In the genomic region with DNA sequence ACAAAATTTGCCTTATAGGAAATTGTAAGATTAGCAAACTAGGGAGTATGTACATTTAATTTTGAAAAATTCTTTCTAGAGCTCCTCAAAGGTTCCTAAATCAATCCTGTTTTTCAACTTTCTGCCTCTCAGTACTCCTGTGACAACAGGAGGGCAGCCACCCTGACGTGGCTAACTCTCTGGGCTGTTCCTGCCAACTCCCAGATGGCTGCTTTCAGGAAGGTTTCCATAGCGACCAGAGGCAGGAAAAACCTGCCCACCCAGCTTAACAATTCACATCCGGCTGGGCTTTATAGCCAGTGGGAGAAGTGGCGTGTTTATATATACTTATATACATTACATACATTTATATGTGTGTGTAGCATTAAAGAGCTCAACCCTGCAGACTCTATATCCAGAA, we compare ENCODE assay signal across 9 cellular contexts. TPM values are rescaled to one million over a fixed set of nuclear protein-coding genes. Genes with fewer than 3 reads are reported as not detected.
A peak's percentile ranks its signal among the peaks of the same experiment; 100 is the strongest.
DNase-seq lines count a peak whose midpoint lies in the region; ATAC-seq and TF ChIP-seq lines count a peak whose summit lies in the region.
"Had no signal": no experiment of that assay in that cellular context is flagged by ENCODE, and none has a peak within 500 bp of the region (broad histone marks: within the 10 kb centered on the region; RNA-seq: fewer than 3 reads in every experiment).

No MANE protein-coding gene starts in this region.

- no peak overlapping the region for H3K4me3 Mint-ChIP-seq in CD8-positive, alpha-beta T cell
- H3K4me3 Mint-ChIP-seq: T-helper 1 cell treated with Interleukin-12 subunit alpha and Interleukin-12 subunit beta and Interleukin-4 antibody, amounts not matched to agents 30 μg/mL and 1 μg/mL, for 36 hours had no signal

- H3K27me3 Mint-ChIP-seq in CD8-positive, alpha-beta T cell (ENCODE audit: low read depth): no peaks in the 10 kb centered on the region

- H3K27ac Mint-ChIP-seq in CD8-positive, alpha-beta T cell: peak overlapping the region; percentile 83
- H3K27ac Mint-ChIP-seq: T-helper 1 cell treated with Interleukin-12 subunit alpha and Interleukin-12 subunit beta and Interleukin-4 antibody, amounts not matched to agents 30 μg/mL and 1 μg/mL, for 36 hours had no signal

- no peaks in the 10 kb centered on the region for H3K9me3 ChIP-seq in CD8-positive, alpha-beta T cell (ENCODE audit: low read length)
- H3K9me3 ChIP-seq in duodenal mucosa (ENCODE audit: control insufficient read depth in 1 of 2, low read length in 2 of 2) (no peaks in the 10 kb centered on the region), muscle layer of duodenum (ENCODE audit: control insufficient read depth in 1 of 2, low read length in 2 of 2) (no peaks in the 10 kb centered on the region)

- no peak for ATAC-seq in CD8-positive, alpha-beta T cell
- ATAC-seq in HG02840 (IDR thresholded peaks at IDR 0.05; ENCODE audit: low FRiP score, unreplicated experiment) (no peak), HG03520 (IDR thresholded peaks at IDR 0.05; ENCODE audit: unreplicated experiment) (no peak), HG03457 (IDR thresholded peaks at IDR 0.05; ENCODE audit: unreplicated experiment) (no peak)

- no peak overlapping the region for H3K27ac ChIP-seq in CD8-positive, alpha-beta T cell (ENCODE audit: low read depth, low read length)
- H3K27ac ChIP-seq in duodenal mucosa (ENCODE audit: low read depth, low read length) (peak overlapping the region; percentile 56), muscle layer of duodenum (ENCODE audit: low read length) (peak overlapping the region; percentile 45)

- peaks cover 78% of the 10 kb centered on the region for H3K4me1 Mint-ChIP-seq in CD8-positive, alpha-beta T cell (ENCODE audit: low read depth)

- no peaks in the 10 kb centered on the region for H3K9me3 Mint-ChIP-seq in CD8-positive, alpha-beta T cell
- H3K9me3 Mint-ChIP-seq: T-helper 1 cell treated with Interleukin-12 subunit alpha and Interleukin-12 subunit beta and Interleukin-4 antibody, amounts not matched to agents 30 μg/mL and 1 μg/mL, for 36 hours had no signal

- TF ChIP-seq CTCF in CD8-positive, alpha-beta T cell (IDR thresholded peaks at IDR 0.05): no peak

- H3K9ac ChIP-seq in duodenal mucosa (ENCODE audit: low read depth in 1 of 2, low read length in 2 of 2): no peak overlapping the region

- H3K36me3 Mint-ChIP-seq in CD8-positive, alpha-beta T cell: peaks cover 11% of the 10 kb centered on the region

- no peaks in the 10 kb centered on the region for H3K27me3 ChIP-seq in CD8-positive, alpha-beta T cell (ENCODE audit: insufficient read depth, low read length)
- H3K27me3 ChIP-seq in duodenal mucosa (ENCODE audit: control insufficient read depth in 1 of 2, insufficient read depth in 2 of 2, low read length in 2 of 2) (no peaks in the 10 kb centered on the region), muscle layer of duodenum (ENCODE audit: low read depth, low read length) (no peaks in the 10 kb centered on the region)

- no peaks in the 10 kb centered on the region for H3K36me3 ChIP-seq in CD8-positive, alpha-beta T cell (ENCODE audit: insufficient read depth, low read length)
- H3K36me3 ChIP-seq in duodenal mucosa (ENCODE audit: control insufficient read depth in 1 of 2, insufficient read depth in 2 of 2, low read length in 2 of 2) (peaks cover 4 to 17% of the 10 kb centered on the region in 2 donors), muscle layer of duodenum (ENCODE audit: control insufficient read depth in 1 of 2, insufficient read depth in 2 of 2, low read length in 2 of 2) (peaks cover 10 to 17% of the 10 kb centered on the region in 2 donors)

- CTCF ChIA-PET in CD8-positive, alpha-beta T cell (lab: Charles Lee): interaction anchor here (1.0 kb wide), 2 partner anchors 73 to 250 kb away, joined by 3 read pairs; no protein-coding TSS in a partner anchor

- DNase-seq in CD8-positive, alpha-beta T cell: no peak
- peak; percentile 85 for DNase-seq in NCI-H1694 (lab: John Stamatoyannopoulos, UW)
- DNase-seq in activated CD4-positive, CD25-positive, alpha-beta regulatory T cell treated with anti-CD3 and anti-CD28 coated beads, Interleukin-2, amount 50 U/mL, for 72 hours: no peak

- POLR2A ChIA-PET in CD8-positive, alpha-beta T cell (lab: Charles Lee): interaction anchor here (1.0 to 1.4 kb wide), 2 partner anchors 9 to 13 kb away, joined by 3 read pairs; no protein-coding TSS in a partner anchor

- intact Hi-C loops in CD8-positive, alpha-beta T cell (cut with DNase I, micrococcal nuclease): no loop called here

- no peak overlapping the region for H3K4me3 ChIP-seq in CD8-positive, alpha-beta T cell (ENCODE audit: low read depth, low read length)
- H3K4me3 ChIP-seq in duodenal mucosa (ENCODE audit: low read depth in 1 of 2, low read length in 2 of 2) (no peak overlapping the region), muscle layer of duodenum (ENCODE audit: low read depth in 1 of 2, low read length in 2 of 2) (no peak overlapping the region)

- peaks cover 62% of the 10 kb centered on the region for H3K4me1 ChIP-seq in CD8-positive, alpha-beta T cell (ENCODE audit: insufficient read depth, low read length)
- H3K4me1 ChIP-seq in duodenal mucosa (ENCODE audit: control insufficient read depth in 1 of 2, insufficient read depth in 2 of 2, low read length in 2 of 2) (no peaks in the 10 kb centered on the region), muscle layer of duodenum (ENCODE audit: control insufficient read depth in 1 of 2, insufficient read depth in 2 of 2, low read length in 2 of 2) (peaks cover 0 to 5% of the 10 kb centered on the region in 2 donors)

RNA-seq across cellular contexts. Expression of a gene that starts 26.5 kb away (rescaled TPM):
- total RNA-seq in CD8-positive, alpha-beta T cell: 10 to 100 TPM; 74.0 to 80.1 TPM

RNA-seq across cellular contexts. Expression of a gene that starts 50.6 kb away (rescaled TPM):
- 10 to 100 TPM; 61.8 to 68.7 TPM for total RNA-seq in CD8-positive, alpha-beta T cell
